In genomic region chr4:81503586-81503985, GRCh38 we compare ENCODE assay signal across 27 cellular contexts. TPM values are rescaled to one million over a fixed set of nuclear protein-coding genes. Genes with fewer than 3 reads are reported as not detected.
A peak's percentile ranks its signal among the peaks of the same experiment; 100 is the strongest.
DNase-seq lines count a peak whose midpoint lies in the region; ATAC-seq and TF ChIP-seq lines count a peak whose summit lies in the region.
"Had no signal": no experiment of that assay in that cellular context is flagged by ENCODE, and none has a peak within 500 bp of the region (broad histone marks: within the 10 kb centered on the region; RNA-seq: fewer than 3 reads in every experiment).

No MANE protein-coding gene starts in this region.

- H3K27ac Mint-ChIP-seq in CD14-positive monocyte: peak overlapping the region; percentile 97 to 100 (median 99)
- H3K27ac Mint-ChIP-seq in central memory CD8-positive, alpha-beta T cell (ENCODE audit: low read depth): peak overlapping the region; percentile 71
- H3K27ac Mint-ChIP-seq in naive thymus-derived CD8-positive, alpha-beta T cell: peak overlapping the region in 7 of 10 donors; percentile 39 to 93 (median 78)
- H3K27ac Mint-ChIP-seq: activated CD4-positive, alpha-beta memory T cell treated with anti-CD3 and anti-CD28 coated beads, Interleukin-2, amount 10 ng/mL, durations not matched to agents 7 days and 5 days; T-cell had no signal

- H3K4me3 Mint-ChIP-seq in CD14-positive monocyte: no peak overlapping the region
- H3K4me3 Mint-ChIP-seq in central memory CD8-positive, alpha-beta T cell: no peak overlapping the region
- H3K4me3 Mint-ChIP-seq in naive thymus-derived CD8-positive, alpha-beta T cell: no peak overlapping the region
- H3K4me3 Mint-ChIP-seq: activated CD4-positive, alpha-beta memory T cell treated with anti-CD3 and anti-CD28 coated beads, Interleukin-2, amount 10 ng/mL, durations not matched to agents 7 days and 5 days; activated naive CD8-positive, alpha-beta T cell treated with anti-CD3 and anti-CD28 coated beads, Interleukin-2, amount 10 ng/mL, durations not matched to agents 7 days and 5 days; immature natural killer cell; T-cell had no signal

- DNase-seq in CD14-positive monocyte (ENCODE audit: low spot score) (no peak), NCI-H2171 treated with DMSO at 0.1 percent for 48 hours (lab: John Stamatoyannopoulos, UW) (peak; percentile 73), C1 segment of cervical spinal cord (lab: John Stamatoyannopoulos, UW) (no peak), activated gamma-delta T cell (lab: John Stamatoyannopoulos, UW) (no peak)
- DNase-seq in central memory CD8-positive, alpha-beta T cell (ENCODE audit: low spot score in 2 of 2): no peak
- no peak for DNase-seq in naive thymus-derived CD8-positive, alpha-beta T cell
- DNase-seq in activated CD4-positive, alpha-beta T cell treated with anti-CD3 and anti-CD28 coated beads, Interleukin-2, amount 50 U/mL, for 4 hours: no peak
- DNase-seq: activated CD4-positive, alpha-beta memory T cell treated with anti-CD3 and anti-CD28 coated beads, Interleukin-2, amount 10 ng/mL, durations not matched to agents 7 days and 5 days; activated naive CD8-positive, alpha-beta T cell treated with anti-CD3 and anti-CD28 coated beads, Interleukin-2, amount 10 ng/mL, durations not matched to agents 7 days and 5 days; AML-193; DMS79 treated with DMSO at 0.1 percent for 48 hours; hypothalamus; immature natural killer cell; KBM-7; left colon; MG63; NCI-H526 treated with DMSO at 0.1 percent for 48 hours; occipital lobe; RPMI8226; stimulated activated CD4-positive, alpha-beta T cell treated with anti-CD3 and anti-CD28 coated beads, Interleukin-15, amount 100 ng/mL, for 24 hours; stimulated activated naive CD8-positive, alpha-beta T cell treated with anti-CD3 and anti-CD28 coated beads, Interleukin-15, Interleukin-2, amounts not matched to agents 100 U/mL and 50 U/mL, for 24 hours; T-cell; thyroid gland had no signal

- intact Hi-C loops in CD14-positive monocyte (cut with micrococcal nuclease): loop anchor here in 1 of 2 donors (10.0 kb wide), 1 partner anchor 131 kb away; no protein-coding TSS in a partner anchor

- ATAC-seq in central memory CD8-positive, alpha-beta T cell (replicated peaks; ENCODE audit: extremely low read depth, poor library complexity, severe bottlenecking): no peak
- ATAC-seq in naive thymus-derived CD8-positive, alpha-beta T cell: no peak
- ATAC-seq in HG03432 (IDR thresholded peaks at IDR 0.05; ENCODE audit: unreplicated experiment): no peak
- ATAC-seq: A549; gastroesophageal sphincter; left colon; stimulated activated naive CD8-positive, alpha-beta T cell treated with anti-CD3 and anti-CD28 coated beads, Interleukin-15, Interleukin-2, amounts not matched to agents 100 U/mL and 50 U/mL, for 24 hours; T-cell had no signal

- H3K9me3 Mint-ChIP-seq in CD14-positive monocyte: peaks cover 0 to 1% (median 0%) of the 10 kb centered on the region in 7 donors
- no peaks in the 10 kb centered on the region for H3K9me3 Mint-ChIP-seq in central memory CD8-positive, alpha-beta T cell
- no peaks in the 10 kb centered on the region for H3K9me3 Mint-ChIP-seq in naive thymus-derived CD8-positive, alpha-beta T cell
- H3K9me3 Mint-ChIP-seq: activated CD4-positive, alpha-beta memory T cell treated with anti-CD3 and anti-CD28 coated beads, Interleukin-2, amount 10 ng/mL, durations not matched to agents 7 days and 5 days; activated naive CD8-positive, alpha-beta T cell treated with anti-CD3 and anti-CD28 coated beads, Interleukin-2, amount 10 ng/mL, durations not matched to agents 7 days and 5 days; immature natural killer cell; T-cell had no signal

- H3K27me3 Mint-ChIP-seq in CD14-positive monocyte (ENCODE audit: low read depth in 3 of 3): peaks cover 3 to 5% (median 3%) of the 10 kb centered on the region in 3 donors
- no peaks in the 10 kb centered on the region for H3K27me3 Mint-ChIP-seq in central memory CD8-positive, alpha-beta T cell
- H3K27me3 Mint-ChIP-seq in naive thymus-derived CD8-positive, alpha-beta T cell: no peaks in the 10 kb centered on the region
- H3K27me3 Mint-ChIP-seq: activated naive CD8-positive, alpha-beta T cell treated with anti-CD3 and anti-CD28 coated beads, Interleukin-2, amount 10 ng/mL, durations not matched to agents 7 days and 5 days; T-cell had no signal

- H3K4me1 Mint-ChIP-seq in CD14-positive monocyte: peaks cover 57% of the 10 kb centered on the region
- H3K4me1 Mint-ChIP-seq in central memory CD8-positive, alpha-beta T cell: peaks cover 26% of the 10 kb centered on the region
- H3K4me1 Mint-ChIP-seq in naive thymus-derived CD8-positive, alpha-beta T cell: peaks cover 20 to 60% (median 53%) of the 10 kb centered on the region in 4 donors

- POLR2A ChIA-PET in naive thymus-derived CD8-positive, alpha-beta T cell (lab: Charles Lee): interaction anchor here (1.1 kb wide), 1 partner anchor 32 kb away, joined by 3 read pairs; the partner anchor contains the start of gene RASGEF1B

- H3K36me3 Mint-ChIP-seq in CD14-positive monocyte: peaks cover 4 to 7% of the 10 kb centered on the region in 2 donors
- no peaks in the 10 kb centered on the region for H3K36me3 Mint-ChIP-seq in central memory CD8-positive, alpha-beta T cell (ENCODE audit: insufficient read depth)
- H3K36me3 Mint-ChIP-seq in naive thymus-derived CD8-positive, alpha-beta T cell: no peaks in the 10 kb centered on the region
- H3K36me3 Mint-ChIP-seq: immature natural killer cell, T-cell had no signal

- no peak for TF ChIP-seq CTCF in CD14-positive monocyte (IDR thresholded peaks at IDR 0.05)

RNA-seq across cellular contexts. Expression of gene RASGEF1B, which starts 31.9 kb away (rescaled TPM):
- 10 to 100 TPM; 36.6 to 76.9 TPM for polyA plus RNA-seq in CD14-positive monocyte
- 10 to 100 TPM; 13.6 to 14.7 TPM for total RNA-seq in naive thymus-derived CD8-positive, alpha-beta T cell
- polyA plus RNA-seq in naive thymus-derived CD8-positive, alpha-beta T cell: 10 to 100 TPM in 1 of 3 donors, 1 to 10 TPM in 2; 6.4 to 13.7 (median 8.9) TPM
- total RNA-seq: myocyte had no signal
